Comparison of ENCODE assay signal across 2 cellular contexts in genomic region chr16:56197227-56197992, GRCh38.
TF ChIP-seq lines count a peak whose summit lies in the region.

No MANE protein-coding gene starts in this region.

TF ChIP-seq in K562, 482 proteins besides CTCF, POLR2A, EP300 and RAD21:
- TF ChIP-seq XRCC4 (IDR thresholded peaks at IDR 0.05; ENCODE audit: extremely low read depth, insufficient read depth, insufficient read length) (no peak), ATF6 (CRISPR knock-in tag; IDR thresholded peaks at IDR 0.05) (no peak), TAL1 (IDR thresholded peaks at IDR 0.05) (peak; percentile 64), HMGN3 (IDR thresholded peaks at IDR 0.05; ENCODE audit: borderline replicate concordance, extremely low read depth, insufficient read length, low read depth, low read length) (no peak), CREB5 (CRISPR knock-in tag; IDR thresholded peaks at IDR 0.05) (no peak), CREM (IDR thresholded peaks at IDR 0.05; ENCODE audit: low read depth) (no peak), TEAD4 (IDR thresholded peaks at IDR 0.05; ENCODE audit: low read length) (peak; percentile 67), TEAD4 (CRISPR knock-in tag; IDR thresholded peaks at IDR 0.05; ENCODE audit: borderline replicate concordance) (no peak), MEIS2 (IDR thresholded peaks at IDR 0.05; ENCODE audit: partially characterized antibody) (peak; percentile 33), RBM17 (IDR thresholded peaks at IDR 0.05; ENCODE audit: borderline replicate concordance, low read depth, low read length) (no peak), ZBTB12 (CRISPR knock-in tag; IDR thresholded peaks at IDR 0.05) (no peak), CBFA2T3 (IDR thresholded peaks at IDR 0.05) (peak; percentile 44), ZNF197 (CRISPR knock-in tag; IDR thresholded peaks at IDR 0.05; ENCODE audit: low read depth) (no peak), CC2D1A (IDR thresholded peaks at IDR 0.05) (no peak), ZNF551 (CRISPR knock-in tag; IDR thresholded peaks at IDR 0.05) (no peak), IRF1 (CRISPR knock-in tag; IDR thresholded peaks at IDR 0.05; ENCODE audit: borderline replicate concordance) (no peak), ZNF347 (CRISPR knock-in tag; IDR thresholded peaks at IDR 0.05; ENCODE audit: low read depth) (no peak), FOXK2 (conservative IDR thresholded peaks at IDR 0.05 in 1 of 2, IDR thresholded peaks at IDR 0.05 in 1 of 2; ENCODE audit: low read depth in 2 of 2) (no peak), CBX5 (IDR thresholded peaks at IDR 0.05; ENCODE audit: borderline replicate concordance, low read depth) (no peak), POLR2B (IDR thresholded peaks at IDR 0.05; ENCODE audit: low read depth, partially characterized antibody) (no peak), THRB (CRISPR knock-in tag; conservative IDR thresholded peaks at IDR 0.05) (no peak), ZNF384 (IDR thresholded peaks at IDR 0.05; ENCODE audit: low read depth, low read length) (no peak)

TF ChIP-seq in neural cell, 6 proteins besides CTCF, POLR2A, EP300 and RAD21:
- TF ChIP-seq SMC3 (conservative IDR thresholded peaks at IDR 0.05; ENCODE audit: poor library complexity) (peak; percentile 39), EZH2 (IDR thresholded peaks at IDR 0.05; ENCODE audit: borderline replicate concordance, insufficient read depth, low read length, poor library complexity, severe bottlenecking) (no peak)
